In genomic region chr6:123829302-123829953, GRCh38 we compare ENCODE assay signal across 15 cellular contexts. TPM values are rescaled to one million over a fixed set of nuclear protein-coding genes. Genes with fewer than 3 reads are reported as not detected.
DNase-seq lines count a peak whose midpoint lies in the region; ATAC-seq and TF ChIP-seq lines count a peak whose summit lies in the region.
"Had no signal": no experiment of that assay in that cellular context is flagged by ENCODE, and none has a peak within 500 bp of the region (broad histone marks: within the 10 kb centered on the region; RNA-seq: fewer than 3 reads in every experiment).

No MANE protein-coding gene starts in this region.

- no peaks in the 10 kb centered on the region for H3K9me2 ChIP-seq in OCI-LY7 (ENCODE audit: insufficient read depth, low read length)

- H3K4me1 ChIP-seq in ACC112 (ENCODE audit: control insufficient read depth, insufficient read depth, low read length, unreplicated experiment) (peaks cover 11% of the 10 kb centered on the region), HUES6 (ENCODE audit: control insufficient read depth, insufficient read depth, low read length) (peaks cover 21% of the 10 kb centered on the region), mammary epithelial cell (ENCODE audit: insufficient read depth, low read length) (peaks cover 18% of the 10 kb centered on the region), OCI-LY7 (ENCODE audit: insufficient read depth, low read length, poor library complexity, severe bottlenecking) (no peaks in the 10 kb centered on the region)

- no peak for ATAC-seq in SK-N-SH treated with all-trans-retinoic acid at 6 μM for 48 hours

- in situ Hi-C loops in mammary epithelial cell (cut with MboI; ENCODE audit: low sequenced_read_pairs in 2 of 2), result no loop called here

- peak overlapping the region; percentile 58 for H3K4me2 ChIP-seq in mammary epithelial cell (ENCODE audit: insufficient read depth, low read depth, low read length)
- H3K4me2 ChIP-seq in OCI-LY7 (ENCODE audit: low read length), result no peak overlapping the region

- intact Hi-C loops in mammary epithelial cell (cut with micrococcal nuclease), result loop anchor here (2.0 kb wide), 1 partner anchor 27 kb away; the partner anchor contains the start of gene NKAIN2
- intact Hi-C loops in OCI-LY7 (cut with micrococcal nuclease; ENCODE audit: unreplicated experiment), result no loop called here

- H2AFZ ChIP-seq in ACC112 (ENCODE audit: low read length, unreplicated experiment) (peak overlapping the region; percentile 12), mammary epithelial cell (ENCODE audit: low read depth, low read length) (peak overlapping the region; percentile 68), OCI-LY7 (ENCODE audit: low read length) (no peak overlapping the region)

- H3K9ac ChIP-seq in HUES6 (ENCODE audit: low read length), result no peak overlapping the region
- H3K9ac ChIP-seq in mammary epithelial cell (ENCODE audit: insufficient read depth, low read length), result no peak overlapping the region

- 0% methylated on average over 3 of the region's 3 CpGs for WGBS in mammary epithelial cell (ENCODE audit: low coverage, missing lambda C conversion rate)

- H3K27me3 ChIP-seq in ACC112 (ENCODE audit: insufficient read depth, low read length), result no peaks in the 10 kb centered on the region
- peaks cover 19% of the 10 kb centered on the region for H3K27me3 ChIP-seq in HUES6 (ENCODE audit: control insufficient read depth, insufficient read depth, low read length)
- H3K27me3 ChIP-seq in mammary epithelial cell (ENCODE audit: insufficient read depth, low read length), result no peaks in the 10 kb centered on the region
- H3K27me3 ChIP-seq: MG63 had no signal

- H3K36me3 ChIP-seq in ACC112 (ENCODE audit: insufficient read depth, low read length) (no peaks in the 10 kb centered on the region), HUES6 (ENCODE audit: control insufficient read depth, insufficient read depth, low read length) (no peaks in the 10 kb centered on the region), mammary epithelial cell (ENCODE audit: insufficient read depth, low read length) (no peaks in the 10 kb centered on the region), OCI-LY7 (ENCODE audit: insufficient read depth, low read length) (no peaks in the 10 kb centered on the region)
- H3K36me3 ChIP-seq: cardiac muscle cell, MG63 had no signal

- DNase-seq in mammary epithelial cell, result peak; percentile 89
- peak; percentile 71 for DNase-seq in kidney glomerular epithelial cell (lab: John Stamatoyannopoulos, UW)
- no peak for DNase-seq in OCI-LY7 (ENCODE audit: low spot score)
- DNase-seq in NCI-H1694 treated with DMSO at 0.1 percent for 48 hours (lab: John Stamatoyannopoulos, UW), result no peak
- no peak for DNase-seq in NCI-H2081 treated with DMSO at 0.1 percent for 48 hours (lab: John Stamatoyannopoulos, UW)
- DNase-seq: activated CD4-positive, alpha-beta T cell treated with anti-CD3 and anti-CD28 coated beads, Interleukin-2, amount 50 U/mL, for 48 hours; MG63; NCI-H2171 treated with DMSO at 0.1 percent for 48 hours; stimulated activated CD4-positive, alpha-beta T cell treated with anti-CD3 and anti-CD28 coated beads, Interleukin-2, amount 100 ng/mL, for 48 hours had no signal

- TF ChIP-seq CTCF in mammary epithelial cell (conservative IDR thresholded peaks at IDR 0.05 in 1 of 2, IDR thresholded peaks at IDR 0.05 in 1 of 2; ENCODE audit: extremely low read depth in 1 of 2, insufficient read depth in 1 of 2, low read depth in 1 of 2, low read length in 2 of 2) (no peak), OCI-LY7 (conservative IDR thresholded peaks at IDR 0.05; ENCODE audit: low read length) (no peak)

- no peak overlapping the region for H3K27ac ChIP-seq in ACC112 (ENCODE audit: low read depth, low read length)
- H3K27ac ChIP-seq in HUES6 (ENCODE audit: low read depth, low read length), result no peak overlapping the region
- peak overlapping the region; percentile 68 for H3K27ac ChIP-seq in mammary epithelial cell (ENCODE audit: insufficient read depth, low read depth, low read length)
- no peak overlapping the region for H3K27ac ChIP-seq in OCI-LY7 (ENCODE audit: low read depth, low read length, poor library complexity, severe bottlenecking)
- H3K27ac ChIP-seq: cardiac muscle cell had no signal

- dilution Hi-C loops in mammary epithelial cell (cut with HindIII; ENCODE audit: low sequenced_read_pairs), result no loop called here

- CTCF ChIA-PET in mammary epithelial cell (lab: Charles Lee; ENCODE audit: low non-redundant PET) (no interaction called here), OCI-LY7 (lab: Charles Lee; ENCODE audit: unreplicated experiment) (no interaction called here)

- H3K79me2 ChIP-seq in ACC112 (ENCODE audit: control insufficient read depth, insufficient read depth, low read length, unreplicated experiment) (no peaks in the 10 kb centered on the region), mammary epithelial cell (ENCODE audit: insufficient read depth, low read length) (no peaks in the 10 kb centered on the region), OCI-LY7 (ENCODE audit: insufficient read depth, low read depth, low read length) (no peaks in the 10 kb centered on the region)

- H3K9me3 ChIP-seq in HUES6 (ENCODE audit: control insufficient read depth, insufficient read depth, low read depth, low read length), result no peaks in the 10 kb centered on the region
- H3K9me3 ChIP-seq in mammary epithelial cell (replicated peaks; ENCODE audit: insufficient read depth, low read length), result no peaks in the 10 kb centered on the region
- H3K9me3 ChIP-seq in OCI-LY7 (ENCODE audit: low read length), result no peaks in the 10 kb centered on the region
- H3K9me3 ChIP-seq: MG63 had no signal

- H3K4me3 ChIP-seq in ACC112 (ENCODE audit: low read depth, low read length), result no peak overlapping the region
- H3K4me3 ChIP-seq in HUES6 (ENCODE audit: low read depth, low read length), result peak overlapping the region; percentile 1; the same call in 1 of the 2 replicates
- no peak overlapping the region for H3K4me3 ChIP-seq in mammary epithelial cell (replicated peaks in 1 of 3; ENCODE audit: insufficient read depth in 1 of 3, low read depth in 2 of 3, low read length in 3 of 3)
- no peak overlapping the region for H3K4me3 ChIP-seq in OCI-LY7 (ENCODE audit: low read depth, low read length, poor library complexity, severe bottlenecking)
- H3K4me3 ChIP-seq: cardiac muscle cell, MG63 had no signal

- POLR2A ChIA-PET in OCI-LY7 (lab: Charles Lee), result interaction anchor here (0.5 kb wide), 1 partner anchor 298 kb away, joined by 3 read pairs; no protein-coding TSS in a partner anchor

- H4K20me1 ChIP-seq in mammary epithelial cell (ENCODE audit: insufficient read depth, low read length) (no peaks in the 10 kb centered on the region), OCI-LY7 (ENCODE audit: insufficient read depth, low read length) (no peaks in the 10 kb centered on the region)

- TSS peak; percentile 71 for BruUV-seq in mammary epithelial cell (replicated peaks; lab: Mats Ljungman, UMichigan)
- no TSS peak for BruUV-seq in OCI-LY7 (replicated peaks; lab: Mats Ljungman, UMichigan)

TF ChIP-seq in SK-N-SH treated with all-trans-retinoic acid at 6 μM for 48 hours, 23 proteins besides CTCF, POLR2A, EP300 and RAD21 (continues in another document):
- TF ChIP-seq PPARA (CRISPR knock-in tag; IDR thresholded peaks at IDR 0.05; ENCODE audit: borderline replicate concordance) (no peak), ZNF8 (CRISPR knock-in tag; IDR thresholded peaks at IDR 0.05) (no peak), CREB5 (CRISPR knock-in tag; IDR thresholded peaks at IDR 0.05; ENCODE audit: low read depth) (no peak), ZC3H10 (CRISPR knock-in tag; IDR thresholded peaks at IDR 0.05) (no peak), SNAI2 (CRISPR knock-in tag; IDR thresholded peaks at IDR 0.05) (no peak), RARB (CRISPR knock-in tag; IDR thresholded peaks at IDR 0.05) (no peak), TOX (CRISPR knock-in tag; IDR thresholded peaks at IDR 0.05; ENCODE audit: borderline replicate concordance) (no peak), ZNF565 (CRISPR knock-in tag; conservative IDR thresholded peaks at IDR 0.05; ENCODE audit: low read depth) (no peak), BACH2 (CRISPR knock-in tag; IDR thresholded peaks at IDR 0.05; ENCODE audit: borderline replicate concordance) (no peak), PATZ1 (CRISPR knock-in tag; IDR thresholded peaks at IDR 0.05; ENCODE audit: borderline replicate concordance) (no peak)

RNA-seq across cellular contexts. Expression of gene NKAIN2, which starts 25.8 kb away (rescaled TPM):
- under 1 TPM in 1 of 2 donors, not detected in 1; 0.17 TPM for total RNA-seq in mammary epithelial cell
- polyA plus RNA-seq in mammary epithelial cell, result not detected
- not detected for polyA minus RNA-seq in mammary epithelial cell
- not detected in 2 replicates for total RNA-seq in OCI-LY7 (2014; rRNA removed; shearing (Covaris generic))
- not detected in 2 replicates for total RNA-seq in OCI-LY7 (2022)
- total RNA-seq: activated T-helper 2 cell treated with anti-CD3 and anti-CD28 coated beads, Interferon-gamma antibody, Interleukin-2, Interleukin-4, amounts not matched to agents 10 μg/mL and 5 μg/mL and 100 μg/mL, durations not matched to agents 14 hours and 24 hours and 36 hours; cardiac muscle cell had no signal
- polyA plus RNA-seq: AG04450 had no signal

Comparison
In these comparisons a context has a peak if more than half of its experiments do, and no peak if none do; other contexts are left out.
1. DNase-seq: peak in mammary epithelial cell (single experiment) and kidney glomerular epithelial cell (single experiment); none in OCI-LY7 (single experiment), NCI-H1694 treated with DMSO at 0.1 percent for 48 hours (single experiment) and NCI-H2081 treated with DMSO at 0.1 percent for 48 hours (single experiment).